ENCODE assay signal across 8 cellular contexts in genomic region chr7:100127866-100128601, GRCh38. TPM values are rescaled to one million over a fixed set of nuclear protein-coding genes. Genes with fewer than 3 reads are reported as not detected.
DNase-seq lines count a peak whose midpoint lies in the region; ATAC-seq, FAIRE-seq and TF ChIP-seq lines count a peak whose summit lies in the region.

No MANE protein-coding gene starts in this region.

- intact Hi-C loops in activated CD8-positive, alpha-beta T cell treated with anti-CD3 and anti-CD28 coated beads for 36 hours (cut with micrococcal nuclease): loop anchor here (10.0 kb wide), 1 partner anchor 213 kb away; the partner anchor contains the start of gene TRIM4
- intact Hi-C loops in pancreas (cut with DNase I): no loop called here

- DNase-seq in EH (ENCODE audit: low read depth): peak; percentile 30
- peak; percentile 56 for DNase-seq in activated CD8-positive, alpha-beta T cell treated with anti-CD3 and anti-CD28 coated beads for 36 hours
- DNase-seq in fibroblast of pulmonary artery (ENCODE audit: low read depth): no peak
- peak in 2 of 6 donors; percentile 30 to 81 for DNase-seq in pancreas

- no peak overlapping the region for H3K9ac ChIP-seq in HUES48 (ENCODE audit: low read depth, low read length)

- H3K4me1 ChIP-seq in HUES48 (ENCODE audit: control insufficient read depth, insufficient read depth, low read length) (no peaks in the 10 kb centered on the region), pancreas (peaks cover 0 to 14% (median 8%) of the 10 kb centered on the region in 3 donors)

- POLR2A ChIA-PET in activated CD8-positive, alpha-beta T cell treated with anti-CD3 and anti-CD28 coated beads for 36 hours (lab: Charles Lee): interaction anchor here (0.6 to 4.9 kb wide), 6 partner anchors 14 to 92 kb away, joined by 3 to 43 read pairs (median 3); partner anchors contain the start of genes AP4M1 and MCM7

- 3 to 8% methylated on average over 25 to 37 of the region's 37 CpGs for WGBS in pancreas, 2 donors

- H3K4me3 ChIP-seq in HUES48 (ENCODE audit: low read depth, low read length) (peak overlapping the region; percentile 91), fibroblast of pulmonary artery (replicated peaks; ENCODE audit: low read depth, low read length) (peak overlapping the region; percentile 90), pancreas (peak overlapping the region; percentile 54 to 98 (median 94))

- no peaks in the 10 kb centered on the region for H3K27me3 Mint-ChIP-seq in activated CD8-positive, alpha-beta T cell treated with anti-CD3 and anti-CD28 coated beads for 36 hours

- CTCF ChIA-PET in activated CD8-positive, alpha-beta T cell treated with anti-CD3 and anti-CD28 coated beads for 36 hours (lab: Charles Lee): interaction anchor here (0.7 to 2.3 kb wide), 5 partner anchors 26 to 144 kb away, joined by 3 to 14 read pairs (median 3); partner anchors contain the start of genes AP4M1 and MCM7

- H3K36me3 ChIP-seq in HUES48 (ENCODE audit: control insufficient read depth, insufficient read depth, low read length): peaks cover 9% of the 10 kb centered on the region
- no peaks in the 10 kb centered on the region for H3K36me3 ChIP-seq in pancreas

- H3K4me1 Mint-ChIP-seq in activated CD8-positive, alpha-beta T cell treated with anti-CD3 and anti-CD28 coated beads for 36 hours (ENCODE audit: low read depth): peaks cover 22% of the 10 kb centered on the region

- H3K27ac ChIP-seq in HUES48 (ENCODE audit: low read depth, low read length) (no peak overlapping the region), pancreas (peak overlapping the region; percentile 84 to 94 (median 89))

- H3K9me3 ChIP-seq in HUES48 (ENCODE audit: control insufficient read depth, insufficient read depth, low read length) (no peaks in the 10 kb centered on the region), pancreas (no peaks in the 10 kb centered on the region)

- H3K4me3 Mint-ChIP-seq in activated CD8-positive, alpha-beta T cell treated with anti-CD3 and anti-CD28 coated beads for 36 hours: peak overlapping the region; percentile 99

- H3K36me3 Mint-ChIP-seq in activated CD8-positive, alpha-beta T cell treated with anti-CD3 and anti-CD28 coated beads for 36 hours (ENCODE audit: low read depth): peaks cover 3% of the 10 kb centered on the region

- FAIRE-seq in pancreas (lab: Jason Lieb, UNC): no peak

- H3K9me3 Mint-ChIP-seq in activated CD8-positive, alpha-beta T cell treated with anti-CD3 and anti-CD28 coated beads for 36 hours: no peaks in the 10 kb centered on the region

- H3K27ac Mint-ChIP-seq in activated CD8-positive, alpha-beta T cell treated with anti-CD3 and anti-CD28 coated beads for 36 hours: peak overlapping the region; percentile 72

- TF ChIP-seq CTCF in activated CD8-positive, alpha-beta T cell treated with anti-CD3 and anti-CD28 coated beads for 36 hours (IDR thresholded peaks at IDR 0.05): no peak
- TF ChIP-seq CTCF in fibroblast of pulmonary artery (IDR thresholded peaks at IDR 0.05; ENCODE audit: low read length, missing control alignments) (no peak), pancreas (IDR thresholded peaks at IDR 0.05) (no peak)

- H3K27me3 ChIP-seq in HUES48 (ENCODE audit: control insufficient read depth, insufficient read depth, low read length) (peaks cover 13% of the 10 kb centered on the region), pancreas (no peaks in the 10 kb centered on the region)

- ATAC-seq in activated CD8-positive, alpha-beta T cell treated with anti-CD3 and anti-CD28 coated beads for 36 hours: peak; percentile 14
- peak in 1 of 4 donors; percentile 1 for ATAC-seq in pancreas
- ATAC-seq in HG02763 (IDR thresholded peaks at IDR 0.05; ENCODE audit: unreplicated experiment): no peak
- no peak for ATAC-seq in GM19324 (IDR thresholded peaks at IDR 0.05; ENCODE audit: low FRiP score, unreplicated experiment)
- ATAC-seq in HG02885 (IDR thresholded peaks at IDR 0.05; ENCODE audit: poor library complexity, unreplicated experiment): no peak

RNA-seq across cellular contexts. Expression of gene MBLAC1, which starts 1.3 kb away (rescaled TPM):
- 1 to 10 TPM; 1.9 to 2.1 TPM for total RNA-seq in activated CD8-positive, alpha-beta T cell treated with anti-CD3 and anti-CD28 coated beads for 36 hours
- 1 to 10 TPM; 1.1 to 2.1 (median 1.7) TPM for total RNA-seq in pancreas
- 1 to 10 TPM; 2.1 to 3.7 TPM for polyA plus RNA-seq in pancreas

RNA-seq across cellular contexts. Expression of gene CNPY4, which starts 8.6 kb away (rescaled TPM):
- total RNA-seq in activated CD8-positive, alpha-beta T cell treated with anti-CD3 and anti-CD28 coated beads for 36 hours: 10 to 100 TPM in 1 of 2 experiments, 1 to 10 TPM in 1; 9.8 to 10.4 TPM
- total RNA-seq in pancreas: 1 to 10 TPM; 1.8 to 6.5 (median 2.8) TPM
- polyA plus RNA-seq in pancreas: 10 to 100 TPM in 1 of 2 donors, 1 to 10 TPM in 1; 4.7 to 10.8 TPM

RNA-seq across cellular contexts. Expression of gene TAF6, which starts 8.9 kb away (rescaled TPM):
- 10 to 100 TPM; 48.6 to 55.3 TPM for total RNA-seq in activated CD8-positive, alpha-beta T cell treated with anti-CD3 and anti-CD28 coated beads for 36 hours
- total RNA-seq in pancreas: 10 to 100 TPM; 11.7 to 27.2 (median 13.9) TPM
- polyA plus RNA-seq in pancreas: 10 to 100 TPM; 31.3 to 39.6 TPM

RNA-seq across cellular contexts. Expression of gene LAMTOR4, which starts 20.7 kb away (rescaled TPM):
- 100 to 1,000 TPM; 108 to 116 TPM for total RNA-seq in activated CD8-positive, alpha-beta T cell treated with anti-CD3 and anti-CD28 coated beads for 36 hours
- 10 to 100 TPM; 43.8 to 57.3 (median 51.8) TPM for total RNA-seq in pancreas
- 100 to 1,000 TPM; 147 to 209 TPM for polyA plus RNA-seq in pancreas

RNA-seq across cellular contexts. Expression of gene AP4M1, which starts 26.6 kb away (rescaled TPM):
- total RNA-seq in activated CD8-positive, alpha-beta T cell treated with anti-CD3 and anti-CD28 coated beads for 36 hours: 10 to 100 TPM in 1 of 2 experiments, 1 to 10 TPM in 1; 9.8 to 10.9 TPM
- total RNA-seq in pancreas: 10 to 100 TPM in 5 of 6 donors, 1 to 10 TPM in 1; 8.6 to 14.6 (median 10.9) TPM
- 10 to 100 TPM; 23.5 to 25.4 TPM for polyA plus RNA-seq in pancreas
